In genomic region chr7:47470567-47471357, GRCh38 we compare ENCODE assay signal across 1 cellular context.
TF ChIP-seq lines count a peak whose summit lies in the region.

No MANE protein-coding gene starts in this region.

TF ChIP-seq in HepG2, 621 proteins besides CTCF, POLR2A, EP300 and RAD21 (continued from another document and continues in another):
- TF ChIP-seq KLF11 (CRISPR knock-in tag; IDR thresholded peaks at IDR 0.05) (peak; percentile 26; the same call in 1 of the 2 replicates), KDM2A (CRISPR knock-in tag; IDR thresholded peaks at IDR 0.05; ENCODE audit: borderline replicate concordance, low read depth) (0 out of 2 replicates have a peak, but pooled peaks have one; percentile 33), ZSCAN25 (CRISPR knock-in tag; IDR thresholded peaks at IDR 0.05) (peak; percentile 62; the same call in 1 of the 2 replicates), FIP1L1 (IDR thresholded peaks at IDR 0.05; ENCODE audit: borderline replicate concordance, insufficient read depth, low read depth, low read length) (no peak), ZNF44 (CRISPR knock-in tag; IDR thresholded peaks at IDR 0.05) (no peak), ZNF331 (CRISPR knock-in tag; IDR thresholded peaks at IDR 0.05) (peak; percentile 21), CHD4 (IDR thresholded peaks at IDR 0.05; ENCODE audit: borderline replicate concordance, low read length) (peak; percentile 83), FLYWCH1 (CRISPR knock-in tag; IDR thresholded peaks at IDR 0.05) (no peak), ZGPAT (CRISPR knock-in tag; IDR thresholded peaks at IDR 0.05) (peak; percentile 87; the same call in 1 of the 2 replicates), ZNF652 (CRISPR knock-in tag; IDR thresholded peaks at IDR 0.05; ENCODE audit: borderline replicate concordance, low read depth) (peak; percentile 67; the same call in 1 of the 2 replicates), MED8 (CRISPR knock-in tag; IDR thresholded peaks at IDR 0.05; ENCODE audit: insufficient replicate concordance) (no peak), SMARCE1 (IDR thresholded peaks at IDR 0.05; ENCODE audit: borderline replicate concordance) (no peak), ZNF614 (CRISPR knock-in tag; IDR thresholded peaks at IDR 0.05; ENCODE audit: borderline replicate concordance) (peak; percentile 67; the same call in 1 of the 2 replicates), IRF2 (CRISPR knock-in tag; IDR thresholded peaks at IDR 0.05) (peak; percentile 41), ARHGAP35 (CRISPR knock-in tag; IDR thresholded peaks at IDR 0.05; ENCODE audit: borderline replicate concordance) (0 out of 2 replicates have a peak, but pooled peaks have one; percentile 14), TCF7 (IDR thresholded peaks at IDR 0.05; ENCODE audit: low read depth) (peak; percentile 92), CEBPZ (IDR thresholded peaks at IDR 0.05; ENCODE audit: low read length) (no peak), ISX (CRISPR knock-in tag; conservative IDR thresholded peaks at IDR 0.05) (no peak), ZFP1 (CRISPR knock-in tag; IDR thresholded peaks at IDR 0.05) (peak; percentile 46), TFAP4 (IDR thresholded peaks at IDR 0.05; ENCODE audit: borderline replicate concordance, low read depth) (peak; percentile 39; the same call in 1 of the 2 replicates), ELF1 (CRISPR knock-in tag; IDR thresholded peaks at IDR 0.05) (0 out of 2 replicates have a peak, but pooled peaks have one; percentile 5), MED1 (CRISPR knock-in tag; IDR thresholded peaks at IDR 0.05) (peak; percentile 68), SAP130 (CRISPR knock-in tag; IDR thresholded peaks at IDR 0.05; ENCODE audit: low read depth) (peak; percentile 81), FOXO4 (CRISPR knock-in tag; conservative IDR thresholded peaks at IDR 0.05) (0 out of 2 replicates have a peak, but pooled peaks have one; percentile 53), BRCA1 (CRISPR knock-in tag; IDR thresholded peaks at IDR 0.05) (0 out of 2 replicates have a peak, but pooled peaks have one; percentile 38), BRD4 (CRISPR knock-in tag; IDR thresholded peaks at IDR 0.05) (0 out of 2 replicates have a peak, but pooled peaks have one; percentile 39), ARID5B (CRISPR knock-in tag; IDR thresholded peaks at IDR 0.05) (peak; percentile 78), FOXJ3 (CRISPR knock-in tag; IDR thresholded peaks at IDR 0.05; ENCODE audit: borderline replicate concordance) (no peak), HDAC2 (CRISPR knock-in tag; IDR thresholded peaks at IDR 0.05) (peak; percentile 49), CSRNP1 (CRISPR knock-in tag; IDR thresholded peaks at IDR 0.05) (peak; percentile 69), ZNF280D (CRISPR knock-in tag; IDR thresholded peaks at IDR 0.05) (0 out of 2 replicates have a peak, but pooled peaks have one; percentile 51), ARNT2 (CRISPR knock-in tag; IDR thresholded peaks at IDR 0.05; ENCODE audit: low read depth) (0 out of 2 replicates have a peak, but pooled peaks have one; percentile 38), KAT7 (CRISPR knock-in tag; IDR thresholded peaks at IDR 0.05; ENCODE audit: borderline replicate concordance) (peak; percentile 71; the same call in 1 of the 2 replicates), SMC3 (IDR thresholded peaks at IDR 0.05; ENCODE audit: low read length) (no peak), HNF1A (IDR thresholded peaks at IDR 0.05; ENCODE audit: low read depth) (peak; percentile 95), HNF1A (CRISPR knock-in tag; IDR thresholded peaks at IDR 0.05; ENCODE audit: borderline replicate concordance) (peak; percentile 99), ZNF644 (CRISPR knock-in tag; IDR thresholded peaks at IDR 0.05; ENCODE audit: low read depth) (0 out of 2 replicates have a peak, but pooled peaks have one; percentile 8), THAP11 (CRISPR knock-in tag; IDR thresholded peaks at IDR 0.05) (no peak)
